In the genomic region with DNA sequence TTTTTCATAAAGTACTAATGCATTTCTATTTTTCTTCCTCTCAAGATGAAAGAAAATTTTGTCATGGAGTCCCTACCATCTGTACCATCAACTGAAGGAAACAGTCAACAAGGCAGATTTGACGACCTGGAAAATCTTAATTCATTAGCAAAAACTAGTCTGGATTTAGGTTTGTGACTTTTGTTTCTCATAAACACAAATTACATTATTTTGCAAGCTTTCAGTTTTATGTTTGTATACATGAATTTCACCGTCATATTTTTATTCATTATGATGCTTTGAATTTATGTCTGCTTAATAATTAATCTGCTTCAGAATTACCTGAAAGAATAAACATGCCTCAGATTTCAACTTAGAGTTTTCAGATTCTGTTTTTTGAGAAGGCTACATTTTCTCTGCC, we compare ENCODE assay signal across 34 cellular contexts.
"Had no signal": no experiment of that assay in that cellular context is flagged by ENCODE, and none has a peak within 500 bp of the region (broad histone marks: within the 10 kb centered on the region; RNA-seq: fewer than 3 reads in every experiment).

No MANE protein-coding gene starts in this region.

- H3K4me3 ChIP-seq: adrenal gland, body of pancreas, breast epithelium had no signal

- H3K9me3 Mint-ChIP-seq: activated naive CD4-positive, alpha-beta T cell treated with anti-CD3 and anti-CD28 coated beads for 36 hours; activated naive CD4-positive, alpha-beta T cell treated with anti-CD3 and anti-CD28 coated beads, Interleukin-2, amount 50 U/mL, for 72 hours; activated naive CD8-positive, alpha-beta T cell treated with anti-CD3 and anti-CD28 coated beads for 36 hours; activated T-cell treated with anti-CD3 and anti-CD28 coated beads, Interleukin-2, amount 50 U/mL, for 24 hours; activated T-helper 2 cell treated with anti-CD3 and anti-CD28 coated beads, Interferon-gamma antibody, Interleukin-2, Interleukin-4, amounts not matched to agents 10 μg/mL and 5 μg/mL and 100 μg/mL, durations not matched to agents 14 hours and 24 hours and 36 hours had no signal

- H3K4me3 Mint-ChIP-seq: activated B cell treated with CpG ODN at 0.5 μM for 24 hours; activated CD4-positive, alpha-beta memory T cell treated with anti-CD3 and anti-CD28 coated beads, Interleukin-2, amount 10 ng/mL, durations not matched to agents 7 days and 5 days; activated CD4-positive, alpha-beta T cell treated with anti-CD3 and anti-CD28 coated beads, Interleukin-2, amount 10 ng/mL, durations not matched to agents 7 days and 5 days; activated CD8-positive, alpha-beta memory T cell treated with anti-CD3 and anti-CD28 coated beads, Interleukin-2, amount 10 ng/mL, durations not matched to agents 7 days and 5 days; activated CD8-positive, alpha-beta T cell treated with anti-CD3 and anti-CD28 coated beads, Interleukin-2, amount 10 ng/mL, durations not matched to agents 7 days and 5 days; activated naive CD4-positive, alpha-beta T cell treated with anti-CD3 and anti-CD28 coated beads for 36 hours; activated naive CD8-positive, alpha-beta T cell treated with anti-CD3 and anti-CD28 coated beads for 36 hours; activated T-cell treated with anti-CD3 and anti-CD28 coated beads, Interleukin-2, amount 50 U/mL, for 24 hours; T-helper 1 cell treated with Interleukin-12 subunit alpha and Interleukin-12 subunit beta and Interleukin-4 antibody, amounts not matched to agents 30 μg/mL and 1 μg/mL, for 36 hours; T-helper 2 cell treated with Interferon-gamma antibody and Interleukin-4, amounts not matched to agents 5 μg/mL and 100 μg/mL, for 36 hours had no signal

- FAIRE-seq: astrocyte, TTC549 had no signal

- H3K36me3 ChIP-seq: adrenal gland, brain microvascular endothelial cell, breast epithelium had no signal

- H3K27me3 Mint-ChIP-seq: activated B cell treated with CpG ODN at 0.5 μM for 24 hours; activated CD4-positive, alpha-beta memory T cell treated with anti-CD3 and anti-CD28 coated beads, Interleukin-2, amount 10 ng/mL, durations not matched to agents 7 days and 5 days; activated CD4-positive, alpha-beta T cell treated with anti-CD3 and anti-CD28 coated beads, Interleukin-2, amount 10 ng/mL, durations not matched to agents 7 days and 5 days; activated CD8-positive, alpha-beta memory T cell treated with anti-CD3 and anti-CD28 coated beads, Interleukin-2, amount 10 ng/mL, durations not matched to agents 7 days and 5 days; activated naive CD8-positive, alpha-beta T cell treated with anti-CD3 and anti-CD28 coated beads for 36 hours; activated T-cell treated with anti-CD3 and anti-CD28 coated beads, Interleukin-2, amount 50 U/mL, for 24 hours had no signal

- H3K4me1 Mint-ChIP-seq: activated B cell treated with CpG ODN at 0.5 μM for 24 hours; activated CD4-positive, alpha-beta memory T cell treated with anti-CD3 and anti-CD28 coated beads, Interleukin-2, amount 10 ng/mL, durations not matched to agents 7 days and 5 days; activated CD4-positive, alpha-beta T cell treated with anti-CD3 and anti-CD28 coated beads, Interleukin-2, amount 10 ng/mL, durations not matched to agents 7 days and 5 days; activated naive CD8-positive, alpha-beta T cell treated with anti-CD3 and anti-CD28 coated beads for 36 hours had no signal

- H3K27ac ChIP-seq: adrenal gland, body of pancreas, brain microvascular endothelial cell, breast epithelium, VCaP had no signal

- ATAC-seq: activated CD8-positive, alpha-beta memory T cell treated with anti-CD3 and anti-CD28 coated beads, Interleukin-2, amount 10 ng/mL, durations not matched to agents 7 days and 5 days; activated CD8-positive, alpha-beta T cell treated with anti-CD3 and anti-CD28 coated beads, Interleukin-2, amount 10 ng/mL, durations not matched to agents 7 days and 5 days; activated naive CD4-positive, alpha-beta T cell treated with anti-CD3 and anti-CD28 coated beads, Interleukin-2, amount 50 U/mL, for 72 hours; body of pancreas had no signal

- H3K9me3 ChIP-seq: adrenal gland, body of pancreas had no signal

- H3K27ac Mint-ChIP-seq: activated B cell treated with CpG ODN at 0.5 μM for 24 hours; activated CD4-positive, alpha-beta memory T cell treated with anti-CD3 and anti-CD28 coated beads, Interleukin-2, amount 10 ng/mL, durations not matched to agents 7 days and 5 days; activated CD4-positive, alpha-beta T cell treated with anti-CD3 and anti-CD28 coated beads, Interleukin-2, amount 10 ng/mL, durations not matched to agents 7 days and 5 days; activated CD8-positive, alpha-beta memory T cell treated with anti-CD3 and anti-CD28 coated beads, Interleukin-2, amount 10 ng/mL, durations not matched to agents 7 days and 5 days; activated CD8-positive, alpha-beta T cell treated with anti-CD3 and anti-CD28 coated beads, Interleukin-2, amount 10 ng/mL, durations not matched to agents 7 days and 5 days; activated naive CD4-positive, alpha-beta T cell treated with anti-CD3 and anti-CD28 coated beads for 36 hours; activated naive CD4-positive, alpha-beta T cell treated with anti-CD3 and anti-CD28 coated beads, Interleukin-2, amount 50 U/mL, for 72 hours; activated naive CD8-positive, alpha-beta T cell treated with anti-CD3 and anti-CD28 coated beads for 36 hours; activated T-cell treated with anti-CD3 and anti-CD28 coated beads, Interleukin-2, amount 50 U/mL, for 24 hours; activated T-helper 2 cell treated with anti-CD3 and anti-CD28 coated beads, Interferon-gamma antibody, Interleukin-2, Interleukin-4, amounts not matched to agents 10 μg/mL and 5 μg/mL and 100 μg/mL, durations not matched to agents 14 hours and 24 hours and 36 hours; T-helper 1 cell treated with Interleukin-12 subunit alpha and Interleukin-12 subunit beta and Interleukin-4 antibody, amounts not matched to agents 30 μg/mL and 1 μg/mL, for 36 hours; T-helper 2 cell treated with Interferon-gamma antibody and Interleukin-4, amounts not matched to agents 5 μg/mL and 100 μg/mL, for 36 hours had no signal

- DNase-seq: activated B cell treated with CpG ODN at 0.5 μM for 24 hours; activated CD4-positive, alpha-beta memory T cell treated with anti-CD3 and anti-CD28 coated beads, Interleukin-2, amount 10 ng/mL, durations not matched to agents 7 days and 5 days; activated CD4-positive, alpha-beta T cell treated with anti-CD3 and anti-CD28 coated beads for 4 hours; activated CD4-positive, alpha-beta T cell treated with anti-CD3 and anti-CD28 coated beads, Interleukin-2, amount 10 ng/mL, durations not matched to agents 7 days and 5 days; activated CD4-positive, alpha-beta T cell treated with anti-CD3 and anti-CD28 coated beads, Interleukin-2, amount 50 U/mL, for 48 hours; activated CD4-positive, CD25-positive, alpha-beta regulatory T cell treated with anti-CD3 and anti-CD28 coated beads, Interleukin-2, amount 50 U/mL, for 72 hours; activated CD8-positive, alpha-beta memory T cell treated with anti-CD3 and anti-CD28 coated beads for 24 hours; activated CD8-positive, alpha-beta memory T cell treated with anti-CD3 and anti-CD28 coated beads, Interleukin-2, amount 10 ng/mL, durations not matched to agents 7 days and 5 days; activated CD8-positive, alpha-beta memory T cell treated with anti-CD3 and anti-CD28 coated beads, Interleukin-2, amount 50 U/mL, for 48 hours; activated CD8-positive, alpha-beta T cell treated with anti-CD3 and anti-CD28 coated beads, Interleukin-2, amount 10 ng/mL, durations not matched to agents 7 days and 5 days; activated effector memory CD4-positive, alpha-beta T cell treated with Interleukin-2 at 50 U/mL for 16 hours; activated gamma-delta T cell; activated naive CD4-positive, alpha-beta T cell treated with anti-CD3 and anti-CD28 coated beads for 36 hours; activated naive CD4-positive, alpha-beta T cell treated with anti-CD3 and anti-CD28 coated beads, Interleukin-2, amount 50 U/mL, for 16 hours; activated naive CD8-positive, alpha-beta T cell treated with anti-CD3 and anti-CD28 coated beads for 36 hours; activated T-cell treated with anti-CD3 and anti-CD28 coated beads, Interleukin-2, amount 50 U/mL, for 24 hours; activated T-cell treated with anti-CD3 and anti-CD28 coated beads, Interleukin-2, amount 50 U/mL, for 48 hours; adrenal gland; amniotic stem cell; aorta; body of pancreas; brain microvascular endothelial cell; central memory CD4-positive, alpha-beta T cell; T-helper 1 cell; T-helper 2 cell; T-helper 9 cell had no signal

- H3K4me1 ChIP-seq: adrenal gland, body of pancreas, breast epithelium had no signal

- H3K27me3 ChIP-seq: adrenal gland, body of pancreas, brain microvascular endothelial cell, breast epithelium had no signal
